10 cellular contexts compared by ENCODE assay signal in genomic region chr9:124652203-124652992, GRCh38.
A peak's percentile ranks its signal among the peaks of the same experiment; 100 is the strongest.
DNase-seq lines count a peak whose midpoint lies in the region; ATAC-seq and TF ChIP-seq lines count a peak whose summit lies in the region.
"Had no signal": no experiment of that assay in that cellular context is flagged by ENCODE, and none has a peak within 500 bp of the region (broad histone marks: within the 10 kb centered on the region; RNA-seq: fewer than 3 reads in every experiment).

No MANE protein-coding gene starts in this region.

- H3K18ac ChIP-seq in trophoblast cell (ENCODE audit: low read length): no peak overlapping the region

- H3K14ac ChIP-seq in trophoblast cell (ENCODE audit: low read length): no peak overlapping the region

- no peaks in the 10 kb centered on the region for H3K79me2 ChIP-seq in trophoblast cell (ENCODE audit: control insufficient read depth, insufficient read depth, low read length, poor library complexity)

- H3K9me3 ChIP-seq in RWPE2 (ENCODE audit: severe bottlenecking): no peaks in the 10 kb centered on the region
- no peaks in the 10 kb centered on the region for H3K9me3 ChIP-seq in trophoblast cell (ENCODE audit: insufficient read depth, low read depth, low read length)

- H4K91ac ChIP-seq in trophoblast cell (ENCODE audit: low read depth, low read length): no peak overlapping the region

- H3K36me3 ChIP-seq in RWPE2 (ENCODE audit: low read depth) (no peaks in the 10 kb centered on the region), trophoblast cell (ENCODE audit: control insufficient read depth in 1 of 2, insufficient read depth in 2 of 2, low read length in 2 of 2) (no peaks in the 10 kb centered on the region)

- H3K27ac ChIP-seq in RWPE2 (ENCODE audit: poor library complexity, severe bottlenecking) (peak overlapping the region; percentile 88), trophoblast cell (ENCODE audit: low read depth, low read length) (peak overlapping the region; percentile 83)

- no peak overlapping the region for H2AFZ ChIP-seq in trophoblast cell (ENCODE audit: insufficient read depth, low read length, poor library complexity)

- H2BK120ac ChIP-seq in trophoblast cell (ENCODE audit: insufficient read depth, low read length, poor library complexity): no peak overlapping the region

- peaks cover 6% of the 10 kb centered on the region for H3K79me1 ChIP-seq in trophoblast cell (ENCODE audit: low read length)

- H3K4me1 ChIP-seq in RWPE2 (ENCODE audit: insufficient read depth, poor library complexity, severe bottlenecking) (peaks cover 20% of the 10 kb centered on the region), trophoblast cell (ENCODE audit: control insufficient read depth in 1 of 2, insufficient read depth in 2 of 2, low read length in 2 of 2) (peaks cover 0 to 7% of the 10 kb centered on the region in 2 experiments)

- H3K4me1 Mint-ChIP-seq in T-helper 2 cell treated with Interferon-gamma antibody and Interleukin-4, amounts not matched to agents 5 μg/mL and 100 μg/mL, for 36 hours (ENCODE audit: low read depth): peaks cover 3% of the 10 kb centered on the region
- H3K4me1 Mint-ChIP-seq: activated CD4-positive, alpha-beta T cell treated with anti-CD3 and anti-CD28 coated beads, Interleukin-2, amount 10 ng/mL, durations not matched to agents 24 days and 14 days had no signal

- peak; percentile 99 for DNase-seq in GM04503 (ENCODE audit: low read depth)
- peak; percentile 71 for DNase-seq in RWPE2 (ENCODE audit: low spot score)
- peak; percentile 90 for DNase-seq in fibroblast of peridontal ligament (ENCODE audit: extremely low read depth)
- DNase-seq in trophoblast cell: peak; percentile 90 to 98
- DNase-seq in stimulated activated CD4-positive, alpha-beta T cell treated with anti-CD3 and anti-CD28 coated beads, Interleukin-4, amount 100 ng/mL, for 1 hour: no peak
- DNase-seq in T-helper 2 cell treated with Interferon-gamma antibody and Interleukin-4, amounts not matched to agents 5 μg/mL and 100 μg/mL, for 36 hours (ENCODE audit: low spot score): no peak
- no peak for DNase-seq in NCI-H748 treated with DMSO at 0.1 percent for 48 hours (lab: John Stamatoyannopoulos, UW)
- DNase-seq: activated CD4-positive, alpha-beta T cell treated with anti-CD3 and anti-CD28 coated beads, Interleukin-2, amount 10 ng/mL, durations not matched to agents 24 days and 14 days; cerebellar nuclear complex had no signal

- no peaks in the 10 kb centered on the region for H3K36me3 Mint-ChIP-seq in T-helper 2 cell treated with Interferon-gamma antibody and Interleukin-4, amounts not matched to agents 5 μg/mL and 100 μg/mL, for 36 hours (ENCODE audit: low read depth)

- no peak overlapping the region for H3K27ac Mint-ChIP-seq in T-helper 2 cell treated with Interferon-gamma antibody and Interleukin-4, amounts not matched to agents 5 μg/mL and 100 μg/mL, for 36 hours
- H3K27ac Mint-ChIP-seq: activated CD4-positive, alpha-beta T cell treated with anti-CD3 and anti-CD28 coated beads, Interleukin-2, amount 10 ng/mL, durations not matched to agents 24 days and 14 days had no signal

- no peaks in the 10 kb centered on the region for H3K9me3 Mint-ChIP-seq in T-helper 2 cell treated with Interferon-gamma antibody and Interleukin-4, amounts not matched to agents 5 μg/mL and 100 μg/mL, for 36 hours
- H3K9me3 Mint-ChIP-seq: activated CD4-positive, alpha-beta T cell treated with anti-CD3 and anti-CD28 coated beads, Interleukin-2, amount 10 ng/mL, durations not matched to agents 24 days and 14 days had no signal

- no peak for TF ChIP-seq CTCF in RWPE2 (IDR thresholded peaks at IDR 0.05; ENCODE audit: poor library complexity, severe bottlenecking)

- no peak overlapping the region for H4K8ac ChIP-seq in trophoblast cell (ENCODE audit: low read depth, low read length)

- H3K4me3 Mint-ChIP-seq in T-helper 2 cell treated with Interferon-gamma antibody and Interleukin-4, amounts not matched to agents 5 μg/mL and 100 μg/mL, for 36 hours: no peak overlapping the region
- H3K4me3 Mint-ChIP-seq: activated CD4-positive, alpha-beta T cell treated with anti-CD3 and anti-CD28 coated beads, Interleukin-2, amount 10 ng/mL, durations not matched to agents 24 days and 14 days had no signal

- H3K23ac ChIP-seq in trophoblast cell (ENCODE audit: low read length): no peak overlapping the region

- no peak overlapping the region for H2BK5ac ChIP-seq in trophoblast cell (ENCODE audit: low read depth, low read length, poor library complexity)

- WGBS in trophoblast cell (ENCODE audit: extremely low coverage, insufficient coverage, insufficient read length): no CpG with 5 or more reads among the region's 3 CpGs

- no peak overlapping the region for H3K9ac ChIP-seq in trophoblast cell (ENCODE audit: low read length)

- ATAC-seq in RWPE2 (ENCODE audit: low read depth) (peak; percentile 99), GM19455 (IDR thresholded peaks at IDR 0.05; ENCODE audit: unreplicated experiment) (no peak)

- no peak overlapping the region for H2AK5ac ChIP-seq in trophoblast cell (ENCODE audit: low read length)

- H4K12ac ChIP-seq in trophoblast cell (ENCODE audit: low read depth, low read length): no peak overlapping the region

- H2BK12ac ChIP-seq in trophoblast cell (ENCODE audit: low read length): no peak overlapping the region

- no peak overlapping the region for H3K4ac ChIP-seq in trophoblast cell (ENCODE audit: low read depth, low read length)

- H3K27me3 Mint-ChIP-seq in T-helper 2 cell treated with Interferon-gamma antibody and Interleukin-4, amounts not matched to agents 5 μg/mL and 100 μg/mL, for 36 hours (ENCODE audit: low read depth): peaks cover 20% of the 10 kb centered on the region

- no peak overlapping the region for H3K4me2 ChIP-seq in trophoblast cell (ENCODE audit: low read length)

- H3K27me3 ChIP-seq in RWPE2 (ENCODE audit: insufficient read depth, poor library complexity, severe bottlenecking): no peaks in the 10 kb centered on the region
- H3K27me3 ChIP-seq in trophoblast cell (ENCODE audit: insufficient read depth, low read length): no peaks in the 10 kb centered on the region

- no peak overlapping the region for H3K4me3 ChIP-seq in RWPE2 (ENCODE audit: severe bottlenecking)
- H3K4me3 ChIP-seq in trophoblast cell (ENCODE audit: low read depth, low read length): no peak overlapping the region

Comparison
In these comparisons a context has a peak if more than half of its experiments do, and no peak if none do; other contexts are left out.
1. DNase-seq: peak in GM04503 (single experiment), RWPE2 (single experiment), fibroblast of peridontal ligament (single experiment) and trophoblast cell (2 of 2); none in stimulated activated CD4-positive, alpha-beta T cell treated with anti-CD3 and anti-CD28 coated beads, Interleukin-4, amount 100 ng/mL, for 1 hour (single experiment), T-helper 2 cell treated with Interferon-gamma antibody and Interleukin-4, amounts not matched to agents 5 μg/mL and 100 μg/mL, for 36 hours (single experiment) and NCI-H748 treated with DMSO at 0.1 percent for 48 hours (single experiment).